In genomic region chr3:186264608-186265400, GRCh38 we compare ENCODE assay signal across 18 cellular contexts.
DNase-seq lines count a peak whose midpoint lies in the region; ATAC-seq and TF ChIP-seq lines count a peak whose summit lies in the region.
"Had no signal": no experiment of that assay in that cellular context is flagged by ENCODE, and none has a peak within 500 bp of the region (broad histone marks: within the 10 kb centered on the region; RNA-seq: fewer than 3 reads in every experiment).

No MANE protein-coding gene starts in this region.

- H3K4me1 Mint-ChIP-seq in Calu3 (ENCODE audit: low read depth, unreplicated experiment) = peaks cover 4% of the 10 kb centered on the region

- no peaks in the 10 kb centered on the region for H3K4me1 ChIP-seq in adipocyte (ENCODE audit: control insufficient read depth, insufficient read depth, low read length)
- no peaks in the 10 kb centered on the region for H3K4me1 ChIP-seq in esophagus (ENCODE audit: control insufficient read depth in 2 of 2, insufficient read depth in 2 of 2, low read length in 1 of 2)
- peaks cover 6% of the 10 kb centered on the region for H3K4me1 ChIP-seq in hepatocyte (ENCODE audit: insufficient read depth)
- peaks cover 11% of the 10 kb centered on the region for H3K4me1 ChIP-seq in stomach smooth muscle (ENCODE audit: control insufficient read depth, insufficient read depth, low read length)
- H3K4me1 ChIP-seq: A549 had no signal

- H3K27me3 ChIP-seq in adipocyte (replicated peaks; ENCODE audit: control insufficient read depth, insufficient read depth, low read length) (peaks cover 11% of the 10 kb centered on the region), esophagus (ENCODE audit: control insufficient read depth in 1 of 2, insufficient read depth in 2 of 2, low read length in 2 of 2) (no peaks in the 10 kb centered on the region), hepatocyte (no peaks in the 10 kb centered on the region), stomach smooth muscle (ENCODE audit: control insufficient read depth in 1 of 2, insufficient read depth in 2 of 2, low read length in 2 of 2) (no peaks in the 10 kb centered on the region)

- peaks cover 52% of the 10 kb centered on the region for H3K27me3 Mint-ChIP-seq in Calu3 (ENCODE audit: unreplicated experiment)
- H3K27me3 Mint-ChIP-seq: CD4-positive, alpha-beta T cell had no signal

- no TSS peak for BruUV-seq in Calu3 (replicated peaks; lab: Mats Ljungman, UMichigan)

- no peak overlapping the region for H3K27ac Mint-ChIP-seq in Calu3 (ENCODE audit: unreplicated experiment)
- H3K27ac Mint-ChIP-seq: CD4-positive, alpha-beta T cell had no signal

- H3K9me3 ChIP-seq in adipocyte (ENCODE audit: control insufficient read depth, low read length) (no peaks in the 10 kb centered on the region), esophagus (ENCODE audit: control insufficient read depth in 2 of 2, insufficient read depth in 1 of 2, low read depth in 1 of 2, low read length in 1 of 2) (no peaks in the 10 kb centered on the region), hepatocyte (ENCODE audit: low read depth) (no peaks in the 10 kb centered on the region), stomach smooth muscle (ENCODE audit: control insufficient read depth in 2 of 2, low read length in 2 of 2) (no peaks in the 10 kb centered on the region)
- H3K9me3 ChIP-seq: A549 had no signal

- H3K4me3 Mint-ChIP-seq in Calu3 (ENCODE audit: low read depth, unreplicated experiment) = no peak overlapping the region
- H3K4me3 Mint-ChIP-seq: CD4-positive, alpha-beta T cell had no signal

- H3K4me3 ChIP-seq in adipocyte (ENCODE audit: low read length) = no peak overlapping the region
- no peak overlapping the region for H3K4me3 ChIP-seq in esophagus (ENCODE audit: low read depth in 1 of 2, low read length in 2 of 2)
- no peak overlapping the region for H3K4me3 ChIP-seq in hepatocyte
- H3K4me3 ChIP-seq in stomach smooth muscle (ENCODE audit: low read length in 2 of 2) = no peak overlapping the region
- H3K4me3 ChIP-seq: A549, GM12878, GM23248, K562 had no signal

- H3K9me2 ChIP-seq in hepatocyte (replicated peaks; ENCODE audit: insufficient read depth) = no peaks in the 10 kb centered on the region

- no peak overlapping the region for H3K4me2 ChIP-seq in hepatocyte
- H3K4me2 ChIP-seq: A549 had no signal

- CTCF ChIA-PET in Calu3 (lab: Charles Lee) = no interaction called here

- H3K36me3 Mint-ChIP-seq in Calu3 (ENCODE audit: insufficient read depth, unreplicated experiment) = no peaks in the 10 kb centered on the region

- 76 to 79% methylated on average over 9 of the region's 9 CpGs for WGBS in esophagus, 2 donors
- WGBS in hepatocyte (ENCODE audit: low lambda C conversion rate, missing lambda C conversion rate) = 84% methylated on average over 9 of the region's 9 CpGs

- intact Hi-C loops in Calu3 (cut with micrococcal nuclease; ENCODE audit: unreplicated experiment) = no loop called here

- ATAC-seq in GM21786 (IDR thresholded peaks at IDR 0.05; ENCODE audit: unreplicated experiment) (no peak), HG03039 (IDR thresholded peaks at IDR 0.05; ENCODE audit: unreplicated experiment) (no peak)
- ATAC-seq: A549, GM12878, K562 had no signal

- H3K9ac ChIP-seq in adipocyte (ENCODE audit: low read length) = no peak overlapping the region
- H3K9ac ChIP-seq in stomach smooth muscle (ENCODE audit: low read length in 2 of 2) = no peak overlapping the region
- H3K9ac ChIP-seq: GM23248 had no signal

- H2AFZ ChIP-seq in hepatocyte = no peak overlapping the region
- H2AFZ ChIP-seq: GM23248 had no signal

- H3K79me2 ChIP-seq in hepatocyte = no peaks in the 10 kb centered on the region

- no peaks in the 10 kb centered on the region for H3K9me3 Mint-ChIP-seq in Calu3 (ENCODE audit: low read depth, unreplicated experiment)
- H3K9me3 Mint-ChIP-seq: CD4-positive, alpha-beta T cell had no signal

- H3K27ac ChIP-seq in esophagus (ENCODE audit: low read depth in 2 of 2, low read length in 1 of 2) (peak overlapping the region; percentile 35 to 62), hepatocyte (no peak overlapping the region), stomach smooth muscle (ENCODE audit: low read length) (peak overlapping the region; percentile 18)
- H3K27ac ChIP-seq: A549, C4-2B, GM23248 had no signal

- peak; percentile 29 for DNase-seq in adipocyte (ENCODE audit: low read depth)
- DNase-seq in hepatocyte (ENCODE audit: low spot score) = peak; percentile 23
- DNase-seq in Calu3 = no peak
- DNase-seq: AML-193; CD4-positive, alpha-beta T cell; DMS79 treated with DMSO at 0.1 percent for 48 hours; GF-D8; GM23248; HCEC 1CT; IMR-90 had no signal

- TF ChIP-seq CTCF in hepatocyte (IDR thresholded peaks at IDR 0.05; ENCODE audit: poor library complexity) (no peak), Calu3 (IDR thresholded peaks at IDR 0.05; ENCODE audit: unreplicated experiment) (no peak)

- H4K20me1 ChIP-seq in hepatocyte (ENCODE audit: insufficient read depth, poor library complexity, severe bottlenecking) = no peaks in the 10 kb centered on the region

- H3K36me3 ChIP-seq in adipocyte (ENCODE audit: control insufficient read depth, insufficient read depth, low read length, severe bottlenecking) (no peaks in the 10 kb centered on the region), esophagus (ENCODE audit: control insufficient read depth in 2 of 2, insufficient read depth in 2 of 2, low read length in 1 of 2) (no peaks in the 10 kb centered on the region), hepatocyte (replicated peaks; ENCODE audit: insufficient read depth, low read depth) (no peaks in the 10 kb centered on the region), stomach smooth muscle (ENCODE audit: control insufficient read depth in 2 of 2, insufficient read depth in 2 of 2, low read length in 2 of 2) (peaks cover 13 to 20% of the 10 kb centered on the region in 2 donors)
